30 cellular contexts compared by ENCODE assay signal in genomic region chr19:56150358-56150757, GRCh38. TPM values are rescaled to one million over a fixed set of nuclear protein-coding genes. Genes with fewer than 3 reads are reported as not detected.
"Had no signal": no experiment of that assay in that cellular context is flagged by ENCODE, and none has a peak within 500 bp of the region (broad histone marks: within the 10 kb centered on the region; RNA-seq: fewer than 3 reads in every experiment).

No MANE protein-coding gene starts in this region.

- ATAC-seq: activated CD8-positive, alpha-beta memory T cell treated with anti-CD3 and anti-CD28 coated beads, Interleukin-2, amount 10 ng/mL, durations not matched to agents 7 days and 5 days; activated CD8-positive, alpha-beta T cell treated with anti-CD3 and anti-CD28 coated beads for 36 hours; effector memory CD8-positive, alpha-beta T cell; left lung; naive thymus-derived CD8-positive, alpha-beta T cell; pancreas; sciatic nerve had no signal

- H3K4me3 Mint-ChIP-seq: activated CD4-positive, alpha-beta T cell treated with anti-CD3 and anti-CD28 coated beads, Interleukin-2, amount 10 ng/mL, durations not matched to agents 7 days and 5 days; activated CD8-positive, alpha-beta memory T cell treated with anti-CD3 and anti-CD28 coated beads, Interleukin-2, amount 10 ng/mL, durations not matched to agents 7 days and 5 days; activated CD8-positive, alpha-beta T cell treated with anti-CD3 and anti-CD28 coated beads for 36 hours; activated naive CD8-positive, alpha-beta T cell; activated T-helper 1 cell treated with anti-CD3 and anti-CD28 coated beads, Interleukin-12 subunit alpha, Interleukin-12 subunit beta, Interleukin-2, Interleukin-4 antibody, amounts not matched to agents 30 ng/mL and 10 ng/mL and 1 ng/mL, durations not matched to agents 14 hours and 24 hours and 36 hours; central memory CD8-positive, alpha-beta T cell; effector memory CD8-positive, alpha-beta T cell; mesothelial cell of epicardium; naive thymus-derived CD8-positive, alpha-beta T cell; stimulated activated naive CD8-positive, alpha-beta T cell treated with anti-CD3 and anti-CD28 coated beads, Interleukin-15, Interleukin-2, amounts not matched to agents 100 ng/mL and 50 ng/mL, for 24 hours had no signal

- H3K4me3 ChIP-seq: adrenal gland, colonic mucosa, dorsolateral prefrontal cortex, esophagus muscularis mucosa, left lung, pancreas, SK-N-MC, spleen, tibial artery had no signal

- H3K9me3 ChIP-seq: adrenal gland, colonic mucosa, esophagus muscularis mucosa, left lung, neutrophil, pancreas, spleen, tibial artery had no signal

- H3K27me3 ChIP-seq: adrenal gland, colonic mucosa, dorsolateral prefrontal cortex, esophagus muscularis mucosa, left lung, neutrophil, pancreas, spleen, tibial artery had no signal

- H3K27ac Mint-ChIP-seq: activated CD4-positive, alpha-beta T cell treated with anti-CD3 and anti-CD28 coated beads, Interleukin-2, amount 10 ng/mL, durations not matched to agents 7 days and 5 days; activated CD8-positive, alpha-beta memory T cell treated with anti-CD3 and anti-CD28 coated beads, Interleukin-2, amount 10 ng/mL, durations not matched to agents 7 days and 5 days; activated CD8-positive, alpha-beta T cell treated with anti-CD3 and anti-CD28 coated beads for 36 hours; activated naive CD8-positive, alpha-beta T cell; activated T-helper 1 cell treated with anti-CD3 and anti-CD28 coated beads, Interleukin-12 subunit alpha, Interleukin-12 subunit beta, Interleukin-2, Interleukin-4 antibody, amounts not matched to agents 30 ng/mL and 10 ng/mL and 1 ng/mL, durations not matched to agents 14 hours and 24 hours and 36 hours; effector memory CD8-positive, alpha-beta T cell; mesothelial cell of epicardium; naive thymus-derived CD8-positive, alpha-beta T cell; stimulated activated naive CD8-positive, alpha-beta T cell treated with anti-CD3 and anti-CD28 coated beads, Interleukin-15, Interleukin-2, amounts not matched to agents 100 ng/mL and 50 ng/mL, for 24 hours had no signal

- H3K4me1 ChIP-seq: colonic mucosa, left lung, tibial artery had no signal

- DNase-seq: activated CD4-positive, alpha-beta T cell treated with anti-CD3 and anti-CD28 coated beads, Interleukin-2, amount 10 ng/mL, durations not matched to agents 7 days and 5 days; activated CD8-positive, alpha-beta memory T cell treated with anti-CD3 and anti-CD28 coated beads, Interleukin-2, amount 10 ng/mL, durations not matched to agents 7 days and 5 days; activated CD8-positive, alpha-beta T cell treated with anti-CD3 and anti-CD28 coated beads for 36 hours; activated T-cell treated with anti-CD3 and anti-CD28 coated beads for 4 hours; adrenal gland; colonic mucosa; dorsolateral prefrontal cortex; effector memory CD8-positive, alpha-beta T cell; head of caudate nucleus; kidney; left lung; mammary epithelial cell; naive thymus-derived CD8-positive, alpha-beta T cell; pancreas; spleen; stimulated activated CD4-positive, alpha-beta T cell treated with anti-CD3 and anti-CD28 coated beads, Interleukin-4, amount 100 ng/mL, for 4 hours; tibial artery had no signal

- H3K9me3 Mint-ChIP-seq: activated T-helper 1 cell treated with anti-CD3 and anti-CD28 coated beads, Interleukin-12 subunit alpha, Interleukin-12 subunit beta, Interleukin-2, Interleukin-4 antibody, amounts not matched to agents 30 ng/mL and 10 ng/mL and 1 ng/mL, durations not matched to agents 14 hours and 24 hours and 36 hours; central memory CD8-positive, alpha-beta T cell; effector memory CD8-positive, alpha-beta T cell; mesothelial cell of epicardium; naive thymus-derived CD8-positive, alpha-beta T cell; stimulated activated naive CD8-positive, alpha-beta T cell treated with anti-CD3 and anti-CD28 coated beads, Interleukin-15, Interleukin-2, amounts not matched to agents 100 ng/mL and 50 ng/mL, for 24 hours had no signal

- H3K27ac ChIP-seq: adrenal gland, colonic mucosa, left lung, neutrophil, pancreas, SK-N-MC, spleen, tibial artery had no signal

- H3K27me3 Mint-ChIP-seq: activated CD4-positive, alpha-beta T cell treated with anti-CD3 and anti-CD28 coated beads, Interleukin-2, amount 10 ng/mL, durations not matched to agents 7 days and 5 days; activated CD8-positive, alpha-beta memory T cell treated with anti-CD3 and anti-CD28 coated beads, Interleukin-2, amount 10 ng/mL, durations not matched to agents 7 days and 5 days; activated CD8-positive, alpha-beta T cell treated with anti-CD3 and anti-CD28 coated beads for 36 hours; activated naive CD8-positive, alpha-beta T cell; central memory CD8-positive, alpha-beta T cell; effector memory CD8-positive, alpha-beta T cell; naive thymus-derived CD8-positive, alpha-beta T cell; stimulated activated naive CD8-positive, alpha-beta T cell treated with anti-CD3 and anti-CD28 coated beads, Interleukin-15, Interleukin-2, amounts not matched to agents 100 ng/mL and 50 ng/mL, for 24 hours had no signal

- H3K4me1 Mint-ChIP-seq: activated CD8-positive, alpha-beta memory T cell treated with anti-CD3 and anti-CD28 coated beads, Interleukin-2, amount 10 ng/mL, durations not matched to agents 7 days and 5 days had no signal

RNA-seq across cellular contexts. Expression of gene GALP, which starts 25.4 kb away (rescaled TPM):
- total RNA-seq: activated CD4-positive, alpha-beta T cell treated with anti-CD3 and anti-CD28 coated beads, Interleukin-2, amount 10 ng/mL, durations not matched to agents 7 days and 5 days; activated CD8-positive, alpha-beta memory T cell treated with anti-CD3 and anti-CD28 coated beads, Interleukin-2, amount 10 ng/mL, durations not matched to agents 7 days and 5 days; activated CD8-positive, alpha-beta T cell treated with anti-CD3 and anti-CD28 coated beads for 36 hours; activated T-helper 1 cell treated with anti-CD3 and anti-CD28 coated beads, Interleukin-12 subunit alpha, Interleukin-12 subunit beta, Interleukin-2, Interleukin-4 antibody, amounts not matched to agents 30 ng/mL and 10 ng/mL and 1 ng/mL, durations not matched to agents 14 hours and 24 hours and 36 hours; adrenal gland; astrocyte; colonic mucosa; dorsolateral prefrontal cortex; esophagus muscularis mucosa; kidney; left lung; mammary epithelial cell; mesothelial cell of epicardium; naive thymus-derived CD8-positive, alpha-beta T cell; pancreas; pulmonary artery endothelial cell; sciatic nerve; spleen; T-helper 2 cell treated with Interferon-gamma antibody and Interleukin-4, amounts not matched to agents 100 ng/mL and 5 ng/mL, for 36 hours had no signal
- polyA plus RNA-seq: adrenal gland; mammary epithelial cell; naive thymus-derived CD8-positive, alpha-beta T cell; pancreas; spleen had no signal

RNA-seq across cellular contexts. Expression of gene ZSCAN5B, which starts 47.2 kb away (rescaled TPM):
- total RNA-seq: activated CD4-positive, alpha-beta T cell treated with anti-CD3 and anti-CD28 coated beads, Interleukin-2, amount 10 ng/mL, durations not matched to agents 7 days and 5 days; activated CD8-positive, alpha-beta memory T cell treated with anti-CD3 and anti-CD28 coated beads, Interleukin-2, amount 10 ng/mL, durations not matched to agents 7 days and 5 days; activated CD8-positive, alpha-beta T cell treated with anti-CD3 and anti-CD28 coated beads for 36 hours; activated T-helper 1 cell treated with anti-CD3 and anti-CD28 coated beads, Interleukin-12 subunit alpha, Interleukin-12 subunit beta, Interleukin-2, Interleukin-4 antibody, amounts not matched to agents 30 ng/mL and 10 ng/mL and 1 ng/mL, durations not matched to agents 14 hours and 24 hours and 36 hours; astrocyte; colonic mucosa; frontal cortex; kidney; left lung; mammary epithelial cell; naive thymus-derived CD8-positive, alpha-beta T cell; pancreas; pulmonary artery endothelial cell; sciatic nerve; spleen; T-helper 2 cell treated with Interferon-gamma antibody and Interleukin-4, amounts not matched to agents 100 ng/mL and 5 ng/mL, for 36 hours had no signal
- polyA plus RNA-seq: mammary epithelial cell; naive thymus-derived CD8-positive, alpha-beta T cell had no signal

RNA-seq across cellular contexts. Expression of gene ZSCAN5C, which starts 51.7 kb away (rescaled TPM):
- total RNA-seq: activated CD4-positive, alpha-beta T cell treated with anti-CD3 and anti-CD28 coated beads, Interleukin-2, amount 10 ng/mL, durations not matched to agents 7 days and 5 days; activated CD8-positive, alpha-beta memory T cell treated with anti-CD3 and anti-CD28 coated beads, Interleukin-2, amount 10 ng/mL, durations not matched to agents 7 days and 5 days; activated CD8-positive, alpha-beta T cell treated with anti-CD3 and anti-CD28 coated beads for 36 hours; activated T-helper 1 cell treated with anti-CD3 and anti-CD28 coated beads, Interleukin-12 subunit alpha, Interleukin-12 subunit beta, Interleukin-2, Interleukin-4 antibody, amounts not matched to agents 30 ng/mL and 10 ng/mL and 1 ng/mL, durations not matched to agents 14 hours and 24 hours and 36 hours; adrenal gland; astrocyte; colonic mucosa; dorsolateral prefrontal cortex; esophagus muscularis mucosa; frontal cortex; kidney; left lung; mammary epithelial cell; mesothelial cell of epicardium; naive thymus-derived CD8-positive, alpha-beta T cell; pancreas; pulmonary artery endothelial cell; sciatic nerve; spleen; T-helper 2 cell treated with Interferon-gamma antibody and Interleukin-4, amounts not matched to agents 100 ng/mL and 5 ng/mL, for 36 hours had no signal
- polyA plus RNA-seq: adrenal gland; mammary epithelial cell; naive thymus-derived CD8-positive, alpha-beta T cell; pancreas; spleen had no signal
